In genomic region chr6:41707565-41708200, GRCh38 we compare ENCODE assay signal across 9 cellular contexts. TPM values are rescaled to one million over a fixed set of nuclear protein-coding genes. Genes with fewer than 3 reads are reported as not detected.
DNase-seq lines count a peak whose midpoint lies in the region; ATAC-seq and TF ChIP-seq lines count a peak whose summit lies in the region.
"Had no signal": no experiment of that assay in that cellular context is flagged by ENCODE, and none has a peak within 500 bp of the region (broad histone marks: within the 10 kb centered on the region; RNA-seq: fewer than 3 reads in every experiment).

No MANE protein-coding gene starts in this region.

- H3K27ac ChIP-seq in vagina, result peak overlapping the region; percentile 71

- H3K9me3 ChIP-seq in vagina, result no peaks in the 10 kb centered on the region

- intact Hi-C loops in Right ventricle myocardium inferior (cut with DNase I), result loop anchor here (10.0 kb wide), 1 partner anchor 337 kb away; no protein-coding TSS in a partner anchor
- intact Hi-C loops in cardiac septum (cut with DNase I), result loop anchor here (5.0 to 10.0 kb wide), 2 partner anchors 70 to 337 kb away; partner anchors contain the start of gene FRS3
- intact Hi-C loops in vagina (cut with DNase I), result no loop called here

- no peak for TF ChIP-seq CTCF in vagina (IDR thresholded peaks at IDR 0.05)

- H3K4me1 ChIP-seq in vagina, result peaks cover 60% of the 10 kb centered on the region

- peaks cover 59 to 62% of the 10 kb centered on the region in 2 donors for H3K4me1 Mint-ChIP-seq in immature natural killer cell

- H3K36me3 Mint-ChIP-seq in immature natural killer cell, result peaks cover 0 to 9% (median 3%) of the 10 kb centered on the region in 3 donors

- no peak for TF ChIP-seq POLR2A in vagina (IDR thresholded peaks at IDR 0.05)

- no peak overlapping the region for H3K4me3 ChIP-seq in vagina

- H3K36me3 ChIP-seq in vagina, result no peaks in the 10 kb centered on the region

- H3K27ac Mint-ChIP-seq in immature natural killer cell, result peak overlapping the region; percentile 66 to 98 (median 90)

- no peaks in the 10 kb centered on the region for H3K27me3 ChIP-seq in vagina

- peaks cover 0 to 5% (median 3%) of the 10 kb centered on the region in 3 donors for H3K27me3 Mint-ChIP-seq in immature natural killer cell (ENCODE audit: low read depth in 3 of 3)

- DNase-seq in Right ventricle myocardium inferior (ENCODE audit: missing footprints) (peak; percentile 83), cardiac septum (ENCODE audit: low spot score) (no peak), immature natural killer cell (peak; percentile 31 to 45 (median 45)), vagina (ENCODE audit: extremely low spot score in 2 of 2) (no peak), COLO668 (lab: John Stamatoyannopoulos, UW; ENCODE audit: unreplicated experiment) (no peak)
- peak; percentile 29 for DNase-seq in activated effector memory CD4-positive, alpha-beta T cell treated with Interleukin-2 at 50 U/mL for 16 hours
- DNase-seq: ACHN had no signal

- H3K9me3 Mint-ChIP-seq in immature natural killer cell, result no peaks in the 10 kb centered on the region

- H3K4me3 Mint-ChIP-seq in immature natural killer cell, result peak overlapping the region; percentile 39 to 74 (median 68)

- ATAC-seq in Right ventricle myocardium inferior (no peak), HG03442 (IDR thresholded peaks at IDR 0.05; ENCODE audit: unreplicated experiment) (no peak), HG03045 (IDR thresholded peaks at IDR 0.05; ENCODE audit: unreplicated experiment) (no peak)

RNA-seq across cellular contexts. Expression of gene TFEB, which starts 27.7 kb away (rescaled TPM):
- 39.5 TPM for total RNA-seq in Right ventricle myocardium inferior
- total RNA-seq in cardiac septum, result 45.6 TPM
- 10 to 100 TPM; 18.9 to 62.3 (median 23.9) TPM for polyA plus RNA-seq in immature natural killer cell
- 37.8 TPM for total RNA-seq in vagina

RNA-seq across cellular contexts. Expression of gene PGC, which starts 39.5 kb away (rescaled TPM):
- not detected for total RNA-seq in Right ventricle myocardium inferior
- total RNA-seq in cardiac septum, result not detected
- not detected for polyA plus RNA-seq in immature natural killer cell
- total RNA-seq in vagina, result 3.4 TPM

Comparison
In these comparisons a context has a peak if more than half of its experiments do, and no peak if none do; other contexts are left out.
1. DNase-seq: peak in Right ventricle myocardium inferior (single experiment), activated effector memory CD4-positive, alpha-beta T cell treated with Interleukin-2 at 50 U/mL for 16 hours (single experiment) and immature natural killer cell (3 of 3); none in cardiac septum (single experiment), vagina (0 of 2) and COLO668 (single experiment).